ENCODE assay signal across 1 cellular context in the genomic region with DNA sequence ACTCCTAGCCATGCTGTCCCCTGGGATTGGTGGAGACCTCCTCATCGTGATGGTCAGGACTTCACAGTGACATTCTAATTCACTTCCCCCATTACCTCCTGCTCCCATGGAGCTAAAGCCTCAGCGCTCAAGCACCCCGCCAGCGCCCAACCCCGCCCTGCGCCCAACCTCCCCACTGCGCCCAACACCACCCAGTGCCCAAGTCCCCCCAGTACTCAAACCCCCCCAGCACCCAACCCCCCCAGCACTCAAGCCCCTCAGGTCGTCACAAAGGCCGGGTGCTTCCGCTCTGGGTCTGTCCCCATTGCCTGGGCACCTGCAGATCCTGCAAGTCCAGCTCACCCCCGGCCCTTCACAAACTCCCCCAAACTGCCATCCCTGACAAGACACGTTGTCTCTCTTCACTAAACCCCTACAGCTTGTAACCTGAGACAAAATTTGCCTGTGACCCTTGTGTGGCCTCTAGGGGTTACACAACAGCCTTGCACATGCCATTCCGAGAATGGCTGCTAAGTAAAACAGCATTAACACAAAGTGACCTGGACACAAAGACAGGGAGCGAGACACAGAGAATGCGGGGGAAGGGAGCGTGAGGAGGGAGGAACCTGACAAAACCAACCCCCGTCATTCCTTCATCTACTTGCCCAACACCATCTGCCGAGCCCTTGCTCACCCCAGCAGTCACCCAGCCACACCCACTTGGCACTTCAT.
TF ChIP-seq lines count a peak whose summit lies in the region.

No MANE protein-coding gene starts in this region.

TF ChIP-seq in GM23338, 12 proteins besides CTCF, POLR2A, EP300 and RAD21 (continued from another document):
- TF ChIP-seq, protein P1, sequence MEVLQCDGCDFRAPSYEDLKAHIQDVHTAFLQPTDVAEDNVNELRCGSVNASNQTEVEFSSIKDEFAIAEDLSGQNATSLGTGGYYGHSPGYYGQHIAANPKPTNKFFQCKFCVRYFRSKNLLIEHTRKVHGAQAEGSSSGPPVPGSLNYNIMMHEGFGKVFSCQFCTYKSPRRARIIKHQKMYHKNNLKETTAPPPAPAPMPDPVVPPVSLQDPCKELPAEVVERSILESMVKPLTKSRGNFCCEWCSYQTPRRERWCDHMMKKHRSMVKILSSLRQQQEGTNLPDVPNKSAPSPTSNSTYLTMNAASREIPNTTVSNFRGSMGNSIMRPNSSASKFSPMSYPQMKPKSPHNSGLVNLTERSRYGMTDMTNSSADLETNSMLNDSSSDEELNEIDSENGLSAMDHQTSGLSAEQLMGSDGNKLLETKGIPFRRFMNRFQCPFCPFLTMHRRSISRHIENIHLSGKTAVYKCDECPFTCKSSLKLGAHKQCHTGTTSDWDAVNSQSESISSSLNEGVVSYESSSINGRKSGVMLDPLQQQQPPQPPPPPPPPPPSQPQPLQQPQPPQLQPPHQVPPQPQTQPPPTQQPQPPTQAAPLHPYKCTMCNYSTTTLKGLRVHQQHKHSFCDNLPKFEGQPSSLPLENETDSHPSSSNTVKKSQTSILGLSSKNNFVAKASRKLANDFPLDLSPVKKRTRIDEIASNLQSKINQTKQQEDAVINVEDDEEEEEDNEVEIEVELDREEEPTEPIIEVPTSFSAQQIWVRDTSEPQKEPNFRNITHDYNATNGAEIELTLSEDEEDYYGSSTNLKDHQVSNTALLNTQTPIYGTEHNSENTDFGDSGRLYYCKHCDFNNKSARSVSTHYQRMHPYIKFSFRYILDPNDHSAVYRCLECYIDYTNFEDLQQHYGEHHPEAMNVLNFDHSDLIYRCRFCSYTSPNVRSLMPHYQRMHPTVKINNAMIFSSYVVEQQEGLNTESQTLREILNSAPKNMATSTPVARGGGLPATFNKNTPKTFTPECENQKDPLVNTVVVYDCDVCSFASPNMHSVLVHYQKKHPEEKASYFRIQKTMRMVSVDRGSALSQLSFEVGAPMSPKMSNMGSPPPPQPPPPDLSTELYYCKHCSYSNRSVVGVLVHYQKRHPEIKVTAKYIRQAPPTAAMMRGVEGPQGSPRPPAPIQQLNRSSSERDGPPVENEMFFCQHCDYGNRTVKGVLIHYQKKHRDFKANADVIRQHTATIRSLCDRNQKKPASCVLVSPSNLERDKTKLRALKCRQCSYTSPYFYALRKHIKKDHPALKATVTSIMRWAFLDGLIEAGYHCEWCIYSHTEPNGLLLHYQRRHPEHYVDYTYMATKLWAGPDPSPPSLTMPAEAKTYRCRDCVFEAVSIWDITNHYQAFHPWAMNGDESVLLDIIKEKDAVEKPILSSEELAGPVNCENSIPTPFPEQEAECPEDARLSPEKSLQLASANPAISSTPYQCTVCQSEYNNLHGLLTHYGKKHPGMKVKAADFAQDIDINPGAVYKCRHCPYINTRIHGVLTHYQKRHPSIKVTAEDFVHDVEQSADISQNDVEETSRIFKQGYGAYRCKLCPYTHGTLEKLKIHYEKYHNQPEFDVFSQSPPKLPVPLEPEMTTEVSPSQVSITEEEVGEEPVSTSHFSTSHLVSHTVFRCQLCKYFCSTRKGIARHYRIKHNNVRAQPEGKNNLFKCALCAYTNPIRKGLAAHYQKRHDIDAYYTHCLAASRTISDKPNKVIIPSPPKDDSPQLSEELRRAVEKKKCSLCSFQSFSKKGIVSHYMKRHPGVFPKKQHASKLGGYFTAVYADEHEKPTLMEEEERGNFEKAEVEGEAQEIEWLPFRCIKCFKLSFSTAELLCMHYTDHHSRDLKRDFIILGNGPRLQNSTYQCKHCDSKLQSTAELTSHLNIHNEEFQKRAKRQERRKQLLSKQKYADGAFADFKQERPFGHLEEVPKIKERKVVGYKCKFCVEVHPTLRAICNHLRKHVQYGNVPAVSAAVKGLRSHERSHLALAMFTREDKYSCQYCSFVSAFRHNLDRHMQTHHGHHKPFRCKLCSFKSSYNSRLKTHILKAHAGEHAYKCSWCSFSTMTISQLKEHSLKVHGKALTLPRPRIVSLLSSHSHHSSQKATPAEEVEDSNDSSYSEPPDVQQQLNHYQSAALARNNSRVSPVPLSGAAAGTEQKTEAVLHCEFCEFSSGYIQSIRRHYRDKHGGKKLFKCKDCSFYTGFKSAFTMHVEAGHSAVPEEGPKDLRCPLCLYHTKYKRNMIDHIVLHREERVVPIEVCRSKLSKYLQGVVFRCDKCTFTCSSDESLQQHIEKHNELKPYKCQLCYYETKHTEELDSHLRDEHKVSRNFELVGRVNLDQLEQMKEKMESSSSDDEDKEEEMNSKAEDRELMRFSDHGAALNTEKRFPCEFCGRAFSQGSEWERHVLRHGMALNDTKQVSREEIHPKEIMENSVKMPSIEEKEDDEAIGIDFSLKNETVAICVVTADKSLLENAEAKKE (CRISPR knock-in tag; IDR thresholded peaks at IDR 0.05): no peak
- no peak for TF ChIP-seq EZH2phosphoT487 (IDR thresholded peaks at IDR 0.05; ENCODE audit: unreplicated experiment)
- TF ChIP-seq EZH2 (IDR thresholded peaks at IDR 0.05; ENCODE audit: low read depth, unreplicated experiment): no peak
- no peak for TF ChIP-seq JUNB (IDR thresholded peaks at IDR 0.05; ENCODE audit: unreplicated experiment)
TF ChIP-seq in GM23338: peak in this region for 0.
